Comparison of ENCODE assay signal across 24 cellular contexts in the genomic region with DNA sequence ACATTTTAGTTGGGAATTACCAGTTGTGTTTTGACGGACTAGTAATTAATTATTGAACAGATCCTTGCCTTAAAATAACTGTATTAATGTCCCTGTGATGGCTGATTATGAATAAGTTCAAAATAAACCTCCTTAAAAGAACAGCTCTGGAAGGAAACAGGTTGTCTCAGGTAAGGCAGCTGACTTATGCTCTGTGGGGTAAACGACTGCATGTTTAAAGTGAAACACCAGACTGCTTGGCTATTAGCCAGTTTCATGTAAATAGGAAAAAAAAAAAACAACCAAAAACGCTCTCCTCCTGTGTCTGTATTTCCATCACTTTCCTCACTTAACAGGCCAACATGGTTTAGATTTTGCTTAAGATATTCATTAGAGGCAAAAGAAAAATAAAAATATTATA.
"Had no signal": no experiment of that assay in that cellular context is flagged by ENCODE, and none has a peak within 500 bp of the region (broad histone marks: within the 10 kb centered on the region; RNA-seq: fewer than 3 reads in every experiment).

No MANE protein-coding gene starts in this region.

- H3K9me3 Mint-ChIP-seq: activated CD4-positive, alpha-beta T cell treated with anti-CD3 and anti-CD28 coated beads, Interleukin-2, amount 10 ng/mL, durations not matched to agents 24 days and 14 days; activated naive CD4-positive, alpha-beta T cell treated with anti-CD3 and anti-CD28 coated beads, Interleukin-2, amount 10 ng/mL, durations not matched to agents 7 days and 5 days; activated T-helper 2 cell treated with anti-CD3 and anti-CD28 coated beads, Interferon-gamma antibody, Interleukin-2, Interleukin-4, amounts not matched to agents 10 μg/mL and 5 μg/mL and 100 μg/mL, durations not matched to agents 14 hours and 24 hours and 36 hours had no signal

- H3K4me3 Mint-ChIP-seq: activated B cell treated with CpG ODN at 0.5 μM for 24 hours; activated CD4-positive, alpha-beta memory T cell treated with anti-CD3 and anti-CD28 coated beads, Interleukin-2, amount 10 ng/mL, durations not matched to agents 7 days and 5 days; activated CD4-positive, alpha-beta T cell treated with anti-CD3 and anti-CD28 coated beads, Interleukin-2, amount 10 ng/mL, durations not matched to agents 24 days and 14 days; activated naive CD4-positive, alpha-beta T cell treated with anti-CD3 and anti-CD28 coated beads, Interleukin-2, amount 10 ng/mL, durations not matched to agents 7 days and 5 days; activated naive CD8-positive, alpha-beta T cell treated with anti-CD3 and anti-CD28 coated beads for 36 hours; activated T-cell treated with anti-CD3 and anti-CD28 coated beads, Interleukin-2, amount 50 U/mL, for 72 hours; T-cell had no signal

- H3K4me2 ChIP-seq: PC-9 had no signal

- H3K36me3 ChIP-seq: brain microvascular endothelial cell, cardiac muscle cell, MG63 had no signal

- H3K36me3 Mint-ChIP-seq: activated naive CD4-positive, alpha-beta T cell treated with anti-CD3 and anti-CD28 coated beads, Interleukin-2, amount 10 ng/mL, durations not matched to agents 7 days and 5 days; activated naive CD8-positive, alpha-beta T cell treated with anti-CD3 and anti-CD28 coated beads for 36 hours; T-cell had no signal

- H3K4me1 Mint-ChIP-seq: activated B cell treated with CpG ODN at 0.5 μM for 24 hours; activated CD4-positive, alpha-beta memory T cell treated with anti-CD3 and anti-CD28 coated beads, Interleukin-2, amount 10 ng/mL, durations not matched to agents 7 days and 5 days; activated CD4-positive, alpha-beta T cell treated with anti-CD3 and anti-CD28 coated beads, Interleukin-2, amount 10 ng/mL, durations not matched to agents 24 days and 14 days; activated naive CD4-positive, alpha-beta T cell treated with anti-CD3 and anti-CD28 coated beads, Interleukin-2, amount 10 ng/mL, durations not matched to agents 7 days and 5 days; activated naive CD8-positive, alpha-beta T cell treated with anti-CD3 and anti-CD28 coated beads for 36 hours; T-cell had no signal

- DNase-seq: activated B cell treated with CpG ODN at 0.5 μM for 24 hours; activated CD4-positive, alpha-beta memory T cell treated with anti-CD3 and anti-CD28 coated beads, Interleukin-2, amount 10 ng/mL, durations not matched to agents 7 days and 5 days; activated CD4-positive, alpha-beta T cell treated with anti-CD3 and anti-CD28 coated beads for 1 hour; activated CD4-positive, alpha-beta T cell treated with anti-CD3 and anti-CD28 coated beads, Interleukin-2, amount 10 ng/mL, durations not matched to agents 24 days and 14 days; activated gamma-delta T cell treated with Interleukin-2 at 50 U/mL for 16 hours; activated naive CD4-positive, alpha-beta T cell treated with anti-CD3 and anti-CD28 coated beads, Interleukin-2, amount 10 ng/mL, durations not matched to agents 7 days and 5 days; activated naive CD8-positive, alpha-beta T cell treated with anti-CD3 and anti-CD28 coated beads for 36 hours; activated T-cell treated with anti-CD3 and anti-CD28 coated beads for 4 hours; activated T-cell treated with anti-CD3 and anti-CD28 coated beads, Interleukin-2, amount 50 U/mL, for 72 hours; brain microvascular endothelial cell; MG63; NCI-H146; NCI-H2029; NCI-H226; NCI-H510A; NCI-H69; PC-9; T-cell; T-helper 2 cell; T1000 had no signal

- ATAC-seq: activated T-cell treated with anti-CD3 and anti-CD28 coated beads, Interleukin-2, amount 50 U/mL, for 72 hours; Right ventricle myocardium inferior; T-cell had no signal

- H3K27me3 Mint-ChIP-seq: activated B cell treated with CpG ODN at 0.5 μM for 24 hours; activated CD4-positive, alpha-beta memory T cell treated with anti-CD3 and anti-CD28 coated beads, Interleukin-2, amount 10 ng/mL, durations not matched to agents 7 days and 5 days; activated CD4-positive, alpha-beta T cell treated with anti-CD3 and anti-CD28 coated beads, Interleukin-2, amount 10 ng/mL, durations not matched to agents 24 days and 14 days; activated naive CD4-positive, alpha-beta T cell treated with anti-CD3 and anti-CD28 coated beads, Interleukin-2, amount 10 ng/mL, durations not matched to agents 7 days and 5 days; activated naive CD8-positive, alpha-beta T cell treated with anti-CD3 and anti-CD28 coated beads for 36 hours had no signal

- H2AFZ ChIP-seq: PC-9 had no signal

- H3K27ac ChIP-seq: brain microvascular endothelial cell, cardiac muscle cell, PC-9, SK-N-MC had no signal

- H3K27ac Mint-ChIP-seq: activated B cell treated with CpG ODN at 0.5 μM for 24 hours; activated CD4-positive, alpha-beta memory T cell treated with anti-CD3 and anti-CD28 coated beads, Interleukin-2, amount 10 ng/mL, durations not matched to agents 7 days and 5 days; activated CD4-positive, alpha-beta T cell treated with anti-CD3 and anti-CD28 coated beads, Interleukin-2, amount 10 ng/mL, durations not matched to agents 24 days and 14 days; activated naive CD4-positive, alpha-beta T cell treated with anti-CD3 and anti-CD28 coated beads, Interleukin-2, amount 10 ng/mL, durations not matched to agents 7 days and 5 days; activated naive CD8-positive, alpha-beta T cell treated with anti-CD3 and anti-CD28 coated beads for 36 hours; activated T-cell treated with anti-CD3 and anti-CD28 coated beads, Interleukin-2, amount 50 U/mL, for 72 hours; activated T-helper 2 cell treated with anti-CD3 and anti-CD28 coated beads, Interferon-gamma antibody, Interleukin-2, Interleukin-4, amounts not matched to agents 10 μg/mL and 5 μg/mL and 100 μg/mL, durations not matched to agents 14 hours and 24 hours and 36 hours; T-cell had no signal

- H3K4me3 ChIP-seq: cardiac muscle cell, MG63, PC-9, SK-N-MC had no signal

- H3K27me3 ChIP-seq: brain microvascular endothelial cell, cardiac muscle cell, MG63 had no signal

- H3K9me3 ChIP-seq: MG63 had no signal
